ENCODE assay signal across 8 cellular contexts in genomic region chr12:6723607-6724408, GRCh38. TPM values are rescaled to one million over a fixed set of nuclear protein-coding genes. Genes with fewer than 3 reads are reported as not detected.
DNase-seq lines count a peak whose midpoint lies in the region; ATAC-seq, FAIRE-seq and TF ChIP-seq lines count a peak whose summit lies in the region.

COPS7A (plus strand) TSS chr12:6724046; CDS start chr12:6724657, 611 bp downstream.

- no peaks in the 10 kb centered on the region for H3K4me1 ChIP-seq in BE2C

- TF ChIP-seq CTCF in BE2C (IDR thresholded peaks at IDR 0.05; ENCODE audit: low read depth, low read length) = no peak

- ATAC-seq in HG03460 (IDR thresholded peaks at IDR 0.05; ENCODE audit: unreplicated experiment) = peak; percentile 87

- peak within 1 kb of the TSS; percentile 88 for H3K4me3 ChIP-seq in BE2C (ENCODE audit: low read depth, low read length)

- peak; percentile 55 for FAIRE-seq in colon (lab: Jason Lieb, UNC)

- H3K36me3 ChIP-seq in BE2C = peaks cover 11% of the 10 kb centered on the region; the same call in 1 of the 2 replicates

- no peaks in the 10 kb centered on the region for H3K27me3 ChIP-seq in BE2C

- H3K9me3 ChIP-seq in BE2C = no peaks in the 10 kb centered on the region

- peak; percentile 98 for DNase-seq in BE2C
- peak; percentile 97 for DNase-seq in GM19240 (ENCODE audit: insufficient read length, low spot score)
- peak; percentile 99 for DNase-seq in NCI-H526 (lab: John Stamatoyannopoulos, UW)
- peak; percentile 98 for DNase-seq in activated CD4-positive, alpha-beta T cell treated with anti-CD3 and anti-CD28 coated beads for 48 hours
- peak; percentile 95 for DNase-seq in kidney glomerular epithelial cell (lab: John Stamatoyannopoulos, UW)
- peak; percentile 82 to 86 for DNase-seq in stimulated activated CD4-positive, alpha-beta T cell treated with anti-CD3 and anti-CD28 coated beads, Interleukin-1b, Interleukin-23, amount 100 ng/mL, for 1 hour (ENCODE audit: low read depth in 2 of 2)

RNA-seq across cellular contexts. Expression of gene COPS7A, which starts in this region (rescaled TPM):
- 335 TPM for polyA plus RNA-seq in BE2C (2012; ENCODE audit: insufficient read depth, insufficient read length, low read depth)

Comparison
In these comparisons a context has a peak if more than half of its experiments do, and no peak if none do; other contexts are left out.
1. Peak in every context shown above with its lines: DNase-seq, ATAC-seq and H3K4me3 ChIP-seq.